Comparison of ENCODE assay signal across 1 cellular context in the genomic region with DNA sequence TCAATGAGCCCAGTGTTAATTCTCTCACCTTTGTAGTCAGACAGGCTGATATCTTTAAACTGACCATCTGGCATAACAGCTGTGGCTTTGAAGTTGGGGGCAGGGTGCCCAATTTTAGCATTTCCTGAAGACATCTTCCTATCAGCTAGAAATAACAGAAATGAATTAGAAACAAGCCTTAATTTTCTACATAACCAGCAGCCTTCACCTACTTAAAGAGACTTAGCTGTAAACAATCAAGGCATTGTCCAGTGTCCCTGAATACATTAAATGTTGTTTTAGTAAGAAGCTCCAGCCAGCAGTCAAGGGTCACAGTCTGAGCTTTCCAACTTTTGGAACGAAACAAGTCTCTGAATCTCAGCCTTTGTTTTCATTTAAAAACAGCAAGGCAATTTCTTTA.
TF ChIP-seq lines count a peak whose summit lies in the region.

No MANE protein-coding gene starts in this region.

TF ChIP-seq in HEK293T, 16 proteins besides CTCF, POLR2A, EP300 and RAD21:
- TF ChIP-seq L3MBTL2 (conservative IDR thresholded peaks at IDR 0.05) = no peak
